In genomic region chr19:17406039-17406886, GRCh38 we compare ENCODE assay signal across 8 cellular contexts.
DNase-seq lines count a peak whose midpoint lies in the region; ATAC-seq, FAIRE-seq and TF ChIP-seq lines count a peak whose summit lies in the region.

No MANE protein-coding gene starts in this region.

- peak overlapping the region; percentile 33 to 72; a peak in 3 of 4 replicates for H3K4me3 ChIP-seq in DND-41 (ENCODE audit: low read depth in 1 of 2, low read length in 2 of 2)

- TF ChIP-seq POLR2A in H54 (IDR thresholded peaks at IDR 0.05; ENCODE audit: low read depth, low read length), result no peak

- H3K9me3 Mint-ChIP-seq in effector memory CD8-positive, alpha-beta T cell, result no peaks in the 10 kb centered on the region

- H3K9ac ChIP-seq in DND-41 (ENCODE audit: low read depth, low read length), result peak overlapping the region; percentile 64

- H3K4me2 ChIP-seq in DND-41 (ENCODE audit: insufficient read depth, low read length), result peak overlapping the region; percentile 92

- peaks cover 28% of the 10 kb centered on the region for H3K79me2 ChIP-seq in DND-41 (ENCODE audit: insufficient read depth, low read length)

- H3K36me3 ChIP-seq in DND-41 (ENCODE audit: insufficient read depth, low read length), result peaks cover 11% of the 10 kb centered on the region

- H3K4me3 Mint-ChIP-seq in effector memory CD8-positive, alpha-beta T cell, result peak overlapping the region; percentile 82 to 88

- DNase-seq in DND-41, result peak; percentile 25
- peak; percentile 73 for DNase-seq in H54 (ENCODE audit: insufficient read length, low spot score)
- peak; percentile 77 for DNase-seq in RPMI8226
- DNase-seq in effector memory CD8-positive, alpha-beta T cell, result no peak
- peak; percentile 44 for DNase-seq in pons (ENCODE audit: low spot score)
- DNase-seq in stimulated activated CD4-positive, alpha-beta T cell treated with anti-CD3 and anti-CD28 coated beads, Interleukin-1b, Interleukin-23, amount 100 ng/mL, for 48 hours, result no peak

- H3K36me3 Mint-ChIP-seq in effector memory CD8-positive, alpha-beta T cell (ENCODE audit: insufficient read depth), result peaks cover 32% of the 10 kb centered on the region

- H3K27me3 Mint-ChIP-seq in effector memory CD8-positive, alpha-beta T cell, result no peaks in the 10 kb centered on the region

- H3K27ac Mint-ChIP-seq in effector memory CD8-positive, alpha-beta T cell, result peak overlapping the region; percentile 82 to 92

- H3K4me1 Mint-ChIP-seq in effector memory CD8-positive, alpha-beta T cell (ENCODE audit: low read depth in 2 of 2), result peaks cover 35 to 40% of the 10 kb centered on the region in 2 donors

- peak; percentile 74 for FAIRE-seq in H54 (lab: Jason Lieb, UNC)

- no peaks in the 10 kb centered on the region for H4K20me1 ChIP-seq in DND-41 (ENCODE audit: insufficient read depth, low read length)

- no peaks in the 10 kb centered on the region for H3K9me3 ChIP-seq in DND-41 (ENCODE audit: insufficient read depth, low read length, severe bottlenecking)

- peaks cover 44% of the 10 kb centered on the region for H3K4me1 ChIP-seq in DND-41 (ENCODE audit: insufficient read depth, low read length)

- ATAC-seq in DND-41 (ENCODE audit: insufficient read depth, low read depth), result no peak; the same call in 2 of the 3 replicates
- ATAC-seq in effector memory CD8-positive, alpha-beta T cell (replicated peaks), result peak; percentile 4
- ATAC-seq in GM21390 (IDR thresholded peaks at IDR 0.05; ENCODE audit: unreplicated experiment), result no peak
- ATAC-seq in HG02852 (IDR thresholded peaks at IDR 0.05; ENCODE audit: unreplicated experiment), result no peak

- no peaks in the 10 kb centered on the region for H3K27me3 ChIP-seq in DND-41 (ENCODE audit: insufficient read depth, low read length, poor library complexity)

- peak overlapping the region; percentile 84 for H2AFZ ChIP-seq in DND-41 (ENCODE audit: low read depth, low read length)

- no peak for TF ChIP-seq CTCF in DND-41 (IDR thresholded peaks at IDR 0.05; ENCODE audit: borderline replicate concordance, extremely low read depth, low read length, poor library complexity, severe bottlenecking)

- H3K27ac ChIP-seq in DND-41 (ENCODE audit: low read length), result peak overlapping the region; percentile 94

Comparison
In these comparisons a context has a peak if more than half of its experiments do, and no peak if none do; other contexts are left out.
1. DNase-seq: peak in DND-41 (single experiment), H54 (single experiment), RPMI8226 (single experiment) and pons (single experiment); none in effector memory CD8-positive, alpha-beta T cell (0 of 3) and stimulated activated CD4-positive, alpha-beta T cell treated with anti-CD3 and anti-CD28 coated beads, Interleukin-1b, Interleukin-23, amount 100 ng/mL, for 48 hours (single experiment).